ENCODE assay signal across 15 cellular contexts in genomic region chr2:197122821-197123220, GRCh38.
DNase-seq lines count a peak whose midpoint lies in the region; ATAC-seq and TF ChIP-seq lines count a peak whose summit lies in the region.
"Had no signal": no experiment of that assay in that cellular context is flagged by ENCODE, and none has a peak within 500 bp of the region (broad histone marks: within the 10 kb centered on the region; RNA-seq: fewer than 3 reads in every experiment).

No MANE protein-coding gene starts in this region.

- 0 out of 2 replicates have a peak overlapping the region, but pooled peaks have one; percentile 15 for H3K4ac ChIP-seq in IMR-90 (ENCODE audit: low read depth, low read length)

- no peak overlapping the region for H3K4me3 ChIP-seq in IMR-90 (ENCODE audit: insufficient read depth, low read depth, low read length)
- H3K4me3 ChIP-seq: SJSA1 had no signal

- peaks cover 22% of the 10 kb centered on the region for H3K36me3 Mint-ChIP-seq in natural killer cell
- peaks cover 42% of the 10 kb centered on the region for H3K36me3 Mint-ChIP-seq in natural killer cell treated with Interleukin-12 subunit alpha and Interleukin-12 subunit beta and Interleukin-15 and Interleukin-18, amount 100 ng/mL, for 72 hours
- H3K36me3 Mint-ChIP-seq in activated naive CD8-positive, alpha-beta T cell treated with anti-CD3 and anti-CD28 coated beads, Interleukin-2, amount 10 ng/mL, durations not matched to agents 7 days and 5 days = peaks cover 62% of the 10 kb centered on the region
- H3K36me3 Mint-ChIP-seq in naive thymus-derived CD8-positive, alpha-beta T cell = peaks cover 19 to 82% (median 31%) of the 10 kb centered on the region in 3 donors

- peak overlapping the region; percentile 42; the same call in 1 of the 2 replicates for H2BK20ac ChIP-seq in IMR-90 (ENCODE audit: low read depth, low read length)

- H3K4me1 Mint-ChIP-seq in natural killer cell = peaks cover 35 to 48% of the 10 kb centered on the region in 2 donors
- peaks cover 38 to 46% of the 10 kb centered on the region in 2 donors for H3K4me1 Mint-ChIP-seq in natural killer cell treated with Interleukin-12 subunit alpha and Interleukin-12 subunit beta and Interleukin-15 and Interleukin-18, amount 100 ng/mL, for 72 hours (ENCODE audit: low read depth in 2 of 2)
- H3K4me1 Mint-ChIP-seq in activated naive CD8-positive, alpha-beta T cell treated with anti-CD3 and anti-CD28 coated beads, Interleukin-2, amount 10 ng/mL, durations not matched to agents 7 days and 5 days = peaks cover 30% of the 10 kb centered on the region
- H3K4me1 Mint-ChIP-seq in naive thymus-derived CD8-positive, alpha-beta T cell = peaks cover 26 to 54% (median 46%) of the 10 kb centered on the region in 4 donors

- peak overlapping the region; percentile 38; the same call in 1 of the 2 replicates for H4K91ac ChIP-seq in IMR-90 (ENCODE audit: insufficient read depth, low read depth, low read length)

- no peaks in the 10 kb centered on the region for H3K36me3 ChIP-seq in IMR-90 (ENCODE audit: control insufficient read depth, insufficient read depth, low read length)
- H3K36me3 ChIP-seq: SJSA1 had no signal

- no peaks in the 10 kb centered on the region for H3K27me3 ChIP-seq in IMR-90 (ENCODE audit: control insufficient read depth, insufficient read depth, low read length)
- H3K27me3 ChIP-seq: SJSA1 had no signal

- H4K5ac ChIP-seq in IMR-90 (ENCODE audit: low read depth, low read length) = no peak overlapping the region

- no peak overlapping the region for H2AFZ ChIP-seq in IMR-90 (replicated peaks; ENCODE audit: low read length, poor library complexity)

- H3K27me3 Mint-ChIP-seq in natural killer cell (ENCODE audit: low read depth in 2 of 2) = no peaks in the 10 kb centered on the region
- no peaks in the 10 kb centered on the region for H3K27me3 Mint-ChIP-seq in natural killer cell treated with Interleukin-12 subunit alpha and Interleukin-12 subunit beta and Interleukin-15 and Interleukin-18, amount 100 ng/mL, for 72 hours
- no peaks in the 10 kb centered on the region for H3K27me3 Mint-ChIP-seq in activated naive CD8-positive, alpha-beta T cell treated with anti-CD3 and anti-CD28 coated beads, Interleukin-2, amount 10 ng/mL, durations not matched to agents 7 days and 5 days
- H3K27me3 Mint-ChIP-seq in naive thymus-derived CD8-positive, alpha-beta T cell = no peaks in the 10 kb centered on the region

- no peak overlapping the region for H3K27ac ChIP-seq in IMR-90 (ENCODE audit: insufficient read depth, low read length)
- H3K27ac ChIP-seq: RWPE1, SJSA1 had no signal

- no peak overlapping the region for H3K56ac ChIP-seq in IMR-90 (ENCODE audit: extremely low read depth, insufficient read depth, low read length)

- no peak overlapping the region for H4K8ac ChIP-seq in IMR-90 (ENCODE audit: low read depth in 2 of 2, low read length in 2 of 2)

- BruUV-seq in IMR-90 (replicated peaks; lab: Mats Ljungman, UMichigan) = no TSS peak

- H3K4me1 ChIP-seq in IMR-90 (ENCODE audit: control insufficient read depth, insufficient read depth, low read length) = peaks cover 13% of the 10 kb centered on the region

- H4K20me1 ChIP-seq in IMR-90 (ENCODE audit: insufficient read depth, low read length) = peaks cover 4% of the 10 kb centered on the region; the same call in 1 of the 2 replicates

- H3K23ac ChIP-seq in IMR-90 (ENCODE audit: low read depth, low read length) = peak overlapping the region; percentile 59; the same call in 1 of the 2 replicates

- no peak for TF ChIP-seq RAD21 in IMR-90 (IDR thresholded peaks at IDR 0.05; ENCODE audit: low read length)

- no CpG with 5 or more reads among the region's 1 CpG for WGBS in IMR-90 (ENCODE audit: extremely low coverage in 2 of 2, insufficient read length in 1 of 2), 2 experiments

- H3K27ac Mint-ChIP-seq in natural killer cell = peak overlapping the region; percentile 32 to 56
- no peak overlapping the region for H3K27ac Mint-ChIP-seq in natural killer cell treated with Interleukin-12 subunit alpha and Interleukin-12 subunit beta and Interleukin-15 and Interleukin-18, amount 100 ng/mL, for 72 hours
- peak overlapping the region; percentile 22 for H3K27ac Mint-ChIP-seq in activated naive CD8-positive, alpha-beta T cell treated with anti-CD3 and anti-CD28 coated beads, Interleukin-2, amount 10 ng/mL, durations not matched to agents 7 days and 5 days
- peak overlapping the region in 7 of 10 donors; percentile 54 to 85 (median 79) for H3K27ac Mint-ChIP-seq in naive thymus-derived CD8-positive, alpha-beta T cell
- H3K27ac Mint-ChIP-seq: H9 had no signal

- CTCF ChIA-PET in IMR-90 (lab: Yijun Ruan, JAX) = no interaction called here

- in situ Hi-C loops in IMR-90 (cut with MboI; ENCODE audit: low sequenced_read_pairs) = no loop called here

- no peak overlapping the region for H2BK5ac ChIP-seq in IMR-90 (ENCODE audit: low read depth, low read length, poor library complexity, severe bottlenecking)

- H2AK5ac ChIP-seq in IMR-90 (ENCODE audit: low read depth, low read length) = no peak overlapping the region

- peaks cover 23% of the 10 kb centered on the region for H3K9me1 ChIP-seq in IMR-90 (ENCODE audit: insufficient read depth, low read length)

- no peaks in the 10 kb centered on the region for H3K9me3 Mint-ChIP-seq in natural killer cell
- no peaks in the 10 kb centered on the region for H3K9me3 Mint-ChIP-seq in natural killer cell treated with Interleukin-12 subunit alpha and Interleukin-12 subunit beta and Interleukin-15 and Interleukin-18, amount 100 ng/mL, for 72 hours
- peaks cover 3% of the 10 kb centered on the region for H3K9me3 Mint-ChIP-seq in activated naive CD8-positive, alpha-beta T cell treated with anti-CD3 and anti-CD28 coated beads, Interleukin-2, amount 10 ng/mL, durations not matched to agents 7 days and 5 days
- no peaks in the 10 kb centered on the region for H3K9me3 Mint-ChIP-seq in naive thymus-derived CD8-positive, alpha-beta T cell

- 0 out of 4 replicates have a peak, but pooled peaks cover 0 to 4% of the 10 kb centered on the region in 2 experiments for H3K79me1 ChIP-seq in IMR-90 (ENCODE audit: low read depth in 1 of 2, low read length in 2 of 2)

- dilution Hi-C loops in IMR-90 (cut with HindIII; ENCODE audit: low sequenced_read_pairs, unreplicated experiment) = no loop called here

- intact Hi-C loops in natural killer cell (cut with micrococcal nuclease) = no loop called here
- intact Hi-C loops in IMR-90 (cut with micrococcal nuclease) = loop anchor here (10.0 kb wide), 1 partner anchor 582 kb away; the partner anchor contains the start of gene MARS2

- no peak overlapping the region for H3K9ac ChIP-seq in IMR-90 (ENCODE audit: low read depth, low read length)

- DNase-seq in natural killer cell = no peak
- no peak for DNase-seq in natural killer cell treated with Interleukin-12 subunit alpha and Interleukin-12 subunit beta and Interleukin-15 and Interleukin-18, amount 100 ng/mL, for 72 hours (ENCODE audit: low spot score)
- DNase-seq in IMR-90 = no peak
- no peak for DNase-seq in activated naive CD8-positive, alpha-beta T cell treated with anti-CD3 and anti-CD28 coated beads, Interleukin-2, amount 10 ng/mL, durations not matched to agents 7 days and 5 days
- DNase-seq in naive thymus-derived CD8-positive, alpha-beta T cell = no peak
- DNase-seq in SIG-M5 treated with dmso at 0.1 percent for 504 hours (lab: John Stamatoyannopoulos, UW; ENCODE audit: unreplicated experiment) = no peak
- no peak for DNase-seq in AG08396 (ENCODE audit: low spot score)
- DNase-seq: COR-L47, H9, NCI-H1092, NCI-H345, NCI-H526 treated with DMSO at 0.1 percent for 48 hours had no signal

- POLR2A ChIA-PET in IMR-90 (lab: Charles Lee; ENCODE audit: unreplicated experiment) = no interaction called here
- POLR2A ChIA-PET in activated naive CD8-positive, alpha-beta T cell treated with anti-CD3 and anti-CD28 coated beads, Interleukin-2, amount 10 ng/mL, durations not matched to agents 7 days and 5 days (lab: Charles Lee) = interaction anchor here (0.9 kb wide), 1 partner anchor 187 kb away, joined by 3 read pairs; no protein-coding TSS in a partner anchor
- POLR2A ChIA-PET in naive thymus-derived CD8-positive, alpha-beta T cell (lab: Charles Lee) = interaction anchor here (0.5 kb wide), 1 partner anchor 32 kb away, joined by 3 read pairs; no protein-coding TSS in a partner anchor

- no peak overlapping the region for H3K4me3 Mint-ChIP-seq in natural killer cell
- H3K4me3 Mint-ChIP-seq in natural killer cell treated with Interleukin-12 subunit alpha and Interleukin-12 subunit beta and Interleukin-15 and Interleukin-18, amount 100 ng/mL, for 72 hours = no peak overlapping the region
- H3K4me3 Mint-ChIP-seq in activated naive CD8-positive, alpha-beta T cell treated with anti-CD3 and anti-CD28 coated beads, Interleukin-2, amount 10 ng/mL, durations not matched to agents 7 days and 5 days = no peak overlapping the region
- H3K4me3 Mint-ChIP-seq in naive thymus-derived CD8-positive, alpha-beta T cell = no peak overlapping the region
- H3K4me3 Mint-ChIP-seq: H9 had no signal

- H3K18ac ChIP-seq in IMR-90 (ENCODE audit: low read depth, low read length) = no peak overlapping the region

- TF ChIP-seq CTCF in natural killer cell (IDR thresholded peaks at IDR 0.05) (no peak), IMR-90 (conservative IDR thresholded peaks at IDR 0.05; ENCODE audit: low read depth, low read length) (no peak)

- no peak overlapping the region for H2BK15ac ChIP-seq in IMR-90 (ENCODE audit: low read depth, low read length)

- peak overlapping the region; percentile 38; the same call in 1 of the 2 replicates for H2BK120ac ChIP-seq in IMR-90 (ENCODE audit: low read depth, low read length)

- H3K14ac ChIP-seq in IMR-90 (replicated peaks; ENCODE audit: low read depth, low read length) = no peak overlapping the region; the same call in 1 of the 2 replicates

- TF ChIP-seq POLR2A in IMR-90 (IDR thresholded peaks at IDR 0.05; ENCODE audit: low read depth, low read length) = no peak

- H3K9me3 ChIP-seq in IMR-90 (ENCODE audit: control insufficient read depth, insufficient read depth, low read length) = no peaks in the 10 kb centered on the region
- H3K9me3 ChIP-seq: SJSA1 had no signal

- no peak overlapping the region for H3K4me2 ChIP-seq in IMR-90 (ENCODE audit: low read depth, low read length)

- no peak overlapping the region for H2AK9ac ChIP-seq in IMR-90 (replicated peaks; ENCODE audit: low read depth, low read length, poor library complexity)

- no peak for ATAC-seq in natural killer cell
- no peak for ATAC-seq in natural killer cell treated with Interleukin-12 subunit alpha and Interleukin-12 subunit beta and Interleukin-15 and Interleukin-18, amount 100 ng/mL, for 72 hours
- ATAC-seq in IMR-90 (ENCODE audit: low read depth) = no peak
- no peak for ATAC-seq in activated naive CD8-positive, alpha-beta T cell treated with anti-CD3 and anti-CD28 coated beads, Interleukin-2, amount 10 ng/mL, durations not matched to agents 7 days and 5 days (ENCODE audit: low read depth)
- no peak for ATAC-seq in naive thymus-derived CD8-positive, alpha-beta T cell
- ATAC-seq in HG02885 (IDR thresholded peaks at IDR 0.05; ENCODE audit: poor library complexity, unreplicated experiment) = no peak

TF ChIP-seq in IMR-90, 13 proteins besides CTCF, POLR2A, EP300 and RAD21 (continues in another document):
- TF ChIP-seq MAFK (IDR thresholded peaks at IDR 0.05; ENCODE audit: low read depth, low read length) (no peak), BHLHE40 (IDR thresholded peaks at IDR 0.05; ENCODE audit: low read depth, low read length) (no peak), CHD1 (IDR thresholded peaks at IDR 0.05; ENCODE audit: low read depth, low read length) (no peak), NFE2L2 (IDR thresholded peaks at IDR 0.05; ENCODE audit: low read depth, low read length) (no peak)

Comparison
In these comparisons a context has a peak if more than half of its experiments do, and no peak if none do; other contexts are left out.
1. H3K27ac Mint-ChIP-seq: peak in natural killer cell (2 of 2), activated naive CD8-positive, alpha-beta T cell treated with anti-CD3 and anti-CD28 coated beads, Interleukin-2, amount 10 ng/mL, durations not matched to agents 7 days and 5 days (single experiment) and naive thymus-derived CD8-positive, alpha-beta T cell (7 of 10); none in natural killer cell treated with Interleukin-12 subunit alpha and Interleukin-12 subunit beta and Interleukin-15 and Interleukin-18, amount 100 ng/mL, for 72 hours (0 of 2).